In the genomic region with DNA sequence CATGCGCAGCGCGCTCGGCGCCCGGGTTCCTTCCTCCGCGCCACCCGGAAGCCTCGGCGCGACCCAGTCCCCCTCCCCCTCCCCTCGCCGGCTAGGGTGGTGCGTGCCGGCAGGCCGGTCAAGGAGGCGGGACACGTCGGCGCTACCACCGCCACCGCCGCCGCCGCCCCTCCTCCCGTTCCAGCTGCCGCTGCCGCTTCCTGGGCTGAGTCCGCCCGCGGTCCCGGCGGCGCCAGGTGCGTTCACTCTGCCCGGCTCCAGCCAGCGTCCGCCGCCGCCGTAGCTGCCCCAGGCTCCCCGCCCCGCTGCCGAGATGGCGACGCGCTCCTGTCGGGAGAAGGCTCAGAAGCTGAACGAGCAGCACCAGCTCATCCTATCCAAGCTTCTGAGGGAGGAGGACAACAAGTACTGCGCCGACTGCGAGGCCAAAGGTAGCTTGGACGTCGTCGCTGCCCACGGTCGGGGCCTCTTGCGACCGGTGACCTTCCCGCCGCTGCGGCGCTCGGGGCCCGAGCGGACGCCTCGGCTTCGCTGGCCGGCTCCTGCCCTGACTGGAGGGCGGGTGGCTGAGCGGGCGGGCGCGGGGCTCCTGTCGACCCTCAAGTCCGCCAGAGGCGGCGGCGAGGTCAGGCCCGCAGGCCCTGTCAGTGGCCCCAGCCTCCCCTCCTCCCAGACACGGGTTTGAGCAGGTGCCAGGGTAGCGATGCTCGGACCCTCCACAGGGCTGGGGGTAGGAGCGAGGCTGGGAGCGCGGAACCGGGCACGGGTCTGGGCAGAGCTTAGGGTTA, we compare ENCODE assay signal across 8 cellular contexts. TPM values are rescaled to one million over a fixed set of nuclear protein-coding genes. Genes with fewer than 3 reads are reported as not detected.
A peak's percentile ranks its signal among the peaks of the same experiment; 100 is the strongest.
DNase-seq lines count a peak whose midpoint lies in the region; ATAC-seq and TF ChIP-seq lines count a peak whose summit lies in the region.

Gene SMAP1, plus strand, starts transcription at position 173 of the 788 bp plus-strand sequence. Its CDS starts 141 bp downstream, at position 314.

- DNase-seq in ELF-1 (ENCODE audit: low read depth, low spot score) (peak; percentile 96), GOT3 (lab: John Stamatoyannopoulos, UW) (peak; percentile 62), LHCN-M2 (ENCODE audit: low read depth) (peak; percentile 87), RWPE1 (ENCODE audit: low spot score) (peak; percentile 95), fibroblast of peridontal ligament (ENCODE audit: extremely low read depth) (peak; percentile 78)
- peak; percentile 92 for DNase-seq in activated T-helper 9 cell treated with anti-CD3 and anti-CD28 coated beads, Interleukin-2, amount 50 U/mL, for 16 hours (ENCODE audit: low read depth)
- DNase-seq in natural killer cell treated with Interleukin-12 subunit alpha and Interleukin-12 subunit beta and Interleukin-15 and Interleukin-18, amount 100 ng/mL, for 72 hours (ENCODE audit: low spot score): peak; percentile 98
- peak; percentile 93 for DNase-seq in stimulated activated naive CD4-positive, alpha-beta T cell treated with Interleukin-2 at 50 U/mL for 16 hours (lab: John Stamatoyannopoulos, UW)

- H3K4me1 Mint-ChIP-seq in natural killer cell treated with Interleukin-12 subunit alpha and Interleukin-12 subunit beta and Interleukin-15 and Interleukin-18, amount 100 ng/mL, for 72 hours (ENCODE audit: low read depth in 2 of 2): peaks cover 49 to 52% of the 10 kb centered on the region in 2 donors

- no peaks in the 10 kb centered on the region for H3K36me3 Mint-ChIP-seq in natural killer cell treated with Interleukin-12 subunit alpha and Interleukin-12 subunit beta and Interleukin-15 and Interleukin-18, amount 100 ng/mL, for 72 hours

- TF ChIP-seq CTCF in RWPE1 (conservative IDR thresholded peaks at IDR 0.05; ENCODE audit: low read depth): no peak

- POLR2A ChIA-PET in RWPE1 (lab: Yijun Ruan, JAX; ENCODE audit: low non-redundant PET): interaction anchor here (0.7 to 1.5 kb wide), 2 partner anchors 11 to 101 kb away, joined by 3 to 6 read pairs; partner anchors contain the start of gene SDHAF4

- H3K9me3 Mint-ChIP-seq in natural killer cell treated with Interleukin-12 subunit alpha and Interleukin-12 subunit beta and Interleukin-15 and Interleukin-18, amount 100 ng/mL, for 72 hours: no peaks in the 10 kb centered on the region

- CTCF ChIA-PET in RWPE1 (lab: Yijun Ruan, JAX): interaction anchor here (0.7 to 1.0 kb wide), 2 partner anchors 16 to 19 kb away, joined by 3 to 4 read pairs; no protein-coding TSS in a partner anchor

- H3K4me3 Mint-ChIP-seq in natural killer cell treated with Interleukin-12 subunit alpha and Interleukin-12 subunit beta and Interleukin-15 and Interleukin-18, amount 100 ng/mL, for 72 hours: peak within 1 kb of the TSS; percentile 95

- peaks cover 0 to 9% of the 10 kb centered on the region in 2 donors for H3K27me3 Mint-ChIP-seq in natural killer cell treated with Interleukin-12 subunit alpha and Interleukin-12 subunit beta and Interleukin-15 and Interleukin-18, amount 100 ng/mL, for 72 hours

- peak within 1 kb of the TSS; percentile 88 for H3K27ac ChIP-seq in RWPE1

- H3K27ac Mint-ChIP-seq in natural killer cell treated with Interleukin-12 subunit alpha and Interleukin-12 subunit beta and Interleukin-15 and Interleukin-18, amount 100 ng/mL, for 72 hours: peak within 1 kb of the TSS; percentile 82 to 96

- peak; percentile 98 to 100 for ATAC-seq in natural killer cell treated with Interleukin-12 subunit alpha and Interleukin-12 subunit beta and Interleukin-15 and Interleukin-18, amount 100 ng/mL, for 72 hours

RNA-seq across cellular contexts. Expression of gene SMAP1, which starts in this region (rescaled TPM):
- 20.2 and 21.0 TPM in 2 replicates for total RNA-seq in LHCN-M2 (2014; rRNA removed)
- polyA plus RNA-seq in LHCN-M2 (2012): 15.8 TPM
- 10 to 100 TPM; 22.1 to 30.6 TPM for total RNA-seq in natural killer cell treated with Interleukin-12 subunit alpha and Interleukin-12 subunit beta and Interleukin-15 and Interleukin-18, amount 100 ng/mL, for 72 hours

Comparison
In these comparisons a context has a peak if more than half of its experiments do, and no peak if none do; other contexts are left out.
1. Peak in every context shown above with its lines: DNase-seq, ATAC-seq and H3K27ac ChIP-seq.